14 cellular contexts compared by ENCODE assay signal in genomic region chr3:64740232-64740631, GRCh38. TPM values are rescaled to one million over a fixed set of nuclear protein-coding genes. Genes with fewer than 3 reads are reported as not detected.
A peak's percentile ranks its signal among the peaks of the same experiment; 100 is the strongest.
DNase-seq lines count a peak whose midpoint lies in the region; ATAC-seq, FAIRE-seq and TF ChIP-seq lines count a peak whose summit lies in the region.
"Had no signal": no experiment of that assay in that cellular context is flagged by ENCODE, and none has a peak within 500 bp of the region (broad histone marks: within the 10 kb centered on the region; RNA-seq: fewer than 3 reads in every experiment).

No MANE protein-coding gene starts in this region.

- no peak for TF ChIP-seq CTCF in H1 (IDR thresholded peaks at IDR 0.05; ENCODE audit: control extremely low read depth in 1 of 3, insufficient read depth in 1 of 3, low read depth in 1 of 3, low read length in 3 of 3)
- TF ChIP-seq CTCF in subcutaneous adipose tissue (IDR thresholded peaks at IDR 0.05; ENCODE audit: low read depth) = peak; percentile 16
- TF ChIP-seq CTCF in CD4-positive, alpha-beta T cell (IDR thresholded peaks at IDR 0.05) = no peak

- H3K27ac ChIP-seq in H1 (ENCODE audit: low read depth, low read length) (no peak overlapping the region), mesodermal cell (ENCODE audit: low read depth, low read length, severe bottlenecking) (peak overlapping the region; percentile 73)
- no peak overlapping the region for H3K27ac ChIP-seq in CD4-positive, alpha-beta T cell (ENCODE audit: low read depth, low read length)

- H3K79me2 ChIP-seq in H1 (ENCODE audit: control insufficient read depth in 1 of 2, insufficient read depth in 2 of 2, low read length in 2 of 2) = no peaks in the 10 kb centered on the region

- H3K56ac ChIP-seq in H1 (replicated peaks; ENCODE audit: insufficient read length, low read depth, low read length) = no peak overlapping the region

- H2BK15ac ChIP-seq in H1 (ENCODE audit: low read length) = no peak overlapping the region

- peak; percentile 42 for DNase-seq in RPMI7951 (ENCODE audit: low read depth)
- DNase-seq in H1 (ENCODE audit: low read depth in 1 of 2, low spot score in 2 of 2) = no peak
- no peak for DNase-seq in NCI-H82 (lab: John Stamatoyannopoulos, UW)
- DNase-seq in CD4-positive, alpha-beta T cell = no peak
- DNase-seq in medulla oblongata (ENCODE audit: extremely low spot score) = no peak
- DNase-seq: activated CD4-positive, alpha-beta T cell treated with anti-CD3 and anti-CD28 coated beads for 1 hour; CD8-positive, alpha-beta memory T cell; NCI-H1105 treated with DMSO at 0.1 percent for 48 hours had no signal

- no peaks in the 10 kb centered on the region for H3K27me3 ChIP-seq in H1 (replicated peaks in 1 of 4; ENCODE audit: control insufficient read depth in 3 of 4, extremely low read depth in 1 of 4, insufficient read depth in 3 of 4, low read length in 3 of 4)
- H3K27me3 ChIP-seq in CD4-positive, alpha-beta T cell (ENCODE audit: control insufficient read depth, insufficient read depth, low read length) = no peaks in the 10 kb centered on the region

- intact Hi-C loops in CD4-positive, alpha-beta T cell (cut with DNase I, micrococcal nuclease) = no loop called here

- no peak overlapping the region for H3K14ac ChIP-seq in H1 (ENCODE audit: insufficient read length)

- TF ChIP-seq POLR2A in H1 (IDR thresholded peaks at IDR 0.05; ENCODE audit: control extremely low read depth in 1 of 2, low read depth in 2 of 2, low read length in 2 of 2) = no peak

- no peaks in the 10 kb centered on the region for H3K27me3 Mint-ChIP-seq in CD4-positive, alpha-beta T cell
- H3K27me3 Mint-ChIP-seq: CD8-positive, alpha-beta memory T cell had no signal

- no peaks in the 10 kb centered on the region for H3K36me3 Mint-ChIP-seq in CD4-positive, alpha-beta T cell (ENCODE audit: low read depth)
- H3K36me3 Mint-ChIP-seq: CD8-positive, alpha-beta memory T cell had no signal

- H3K36me3 ChIP-seq in H1 (ENCODE audit: control insufficient read depth in 2 of 4, insufficient read depth in 4 of 4, low read length in 3 of 4) (no peaks in the 10 kb centered on the region), mesodermal cell (ENCODE audit: control insufficient read depth, insufficient read depth, low read length) (no peaks in the 10 kb centered on the region)

- no peaks in the 10 kb centered on the region for H4K20me1 ChIP-seq in H1 (replicated peaks in 1 of 2; ENCODE audit: control insufficient read depth in 1 of 2, insufficient read depth in 2 of 2, low read length in 2 of 2)

- CTCF ChIA-PET in H1 (lab: Charles Lee; ENCODE audit: partially characterized antibody) = interaction anchor here (0.8 to 0.9 kb wide), 2 partner anchors 21 to 207 kb away, joined by 3 read pairs; no protein-coding TSS in a partner anchor
- CTCF ChIA-PET in CD4-positive, alpha-beta T cell (lab: Charles Lee) = no interaction called here

- H3K9me3 Mint-ChIP-seq in CD4-positive, alpha-beta T cell = no peaks in the 10 kb centered on the region

- no peak for TF ChIP-seq EP300 in H1 (IDR thresholded peaks at IDR 0.05; ENCODE audit: borderline replicate concordance in 1 of 2, low read depth in 2 of 2, low read length in 2 of 2)

- 88% methylated on average over 5 of the region's 5 CpGs; no CpG with 5 or more reads in 1 of the 2 experiments for WGBS in H1 (ENCODE audit: extremely low coverage in 1 of 2, insufficient coverage in 1 of 2, insufficient read length in 1 of 2, insufficient replicate concordance in 2 of 2, low coverage in 1 of 2, low lambda C conversion rate in 2 of 2, missing lambda C conversion rate in 1 of 2), 2 experiments
- 90 to 94% methylated on average over 2 to 5 of the region's 5 CpGs for WGBS in mesodermal cell (ENCODE audit: insufficient coverage in 2 of 2), 2 experiments

- H3K4me3 Mint-ChIP-seq in CD4-positive, alpha-beta T cell = no peak overlapping the region
- H3K4me3 Mint-ChIP-seq: CD8-positive, alpha-beta memory T cell had no signal

- no peak overlapping the region for H2BK5ac ChIP-seq in H1 (ENCODE audit: low read depth, low read length)

- peak; percentile 39 for FAIRE-seq in H1 (lab: Jason Lieb, UNC)
- FAIRE-seq: endometrium had no signal

- POLR2A ChIA-PET in H1 (lab: Charles Lee; ENCODE audit: partially characterized antibody) = no interaction called here
- POLR2A ChIA-PET in CD4-positive, alpha-beta T cell (lab: Charles Lee) = no interaction called here

- no peak for TF ChIP-seq RAD21 in H1 (IDR thresholded peaks at IDR 0.05 in 1 of 2, conservative IDR thresholded peaks at IDR 0.05 in 1 of 2; ENCODE audit: low read depth in 2 of 2, low read length in 2 of 2)

- no peak overlapping the region for H4K8ac ChIP-seq in H1 (ENCODE audit: extremely low read depth, insufficient read depth, low read length)

- no peak overlapping the region for H2BK12ac ChIP-seq in H1 (ENCODE audit: low read depth, low read length)

- H2BK20ac ChIP-seq in H1 (ENCODE audit: low read length) = no peak overlapping the region

- H3K4ac ChIP-seq in H1 (replicated peaks; ENCODE audit: insufficient read length, low read depth, low read length) = no peak overlapping the region

- H3K9ac ChIP-seq in H1 (replicated peaks in 1 of 4; ENCODE audit: extremely low read depth in 1 of 4, low read depth in 3 of 4, low read length in 3 of 4) = no peak overlapping the region

- H3K18ac ChIP-seq in H1 (ENCODE audit: extremely low read depth, low read length) = no peak overlapping the region

- H2BK120ac ChIP-seq in H1 (replicated peaks; ENCODE audit: low read depth, low read length) = no peak overlapping the region

- no peak overlapping the region for H3K27ac Mint-ChIP-seq in CD4-positive, alpha-beta T cell
- H3K27ac Mint-ChIP-seq: CD8-positive, alpha-beta memory T cell had no signal

- no peak overlapping the region for H3K4me3 ChIP-seq in H1 (ENCODE audit: extremely low read depth in 1 of 4, insufficient read depth in 2 of 4, low read depth in 3 of 4, low read length in 4 of 4)
- H3K4me3 ChIP-seq in mesodermal cell (ENCODE audit: extremely low read depth, insufficient read depth, low read length, poor library complexity, severe bottlenecking) = no peak overlapping the region

- no peaks in the 10 kb centered on the region for H3K79me1 ChIP-seq in H1 (ENCODE audit: low read depth, low read length)

- no peak overlapping the region for H3K4me2 ChIP-seq in H1 (ENCODE audit: insufficient read depth in 1 of 2, low read depth in 2 of 2, low read length in 2 of 2)

- no peak overlapping the region for H4K91ac ChIP-seq in H1 (replicated peaks; ENCODE audit: insufficient read length, low read length)

- no peak overlapping the region for H4K5ac ChIP-seq in H1 (ENCODE audit: insufficient read length, low read depth, low read length)

- no peaks in the 10 kb centered on the region for H3K9me3 ChIP-seq in H1 (ENCODE audit: insufficient read depth in 2 of 2, low read depth in 1 of 2, low read length in 1 of 2)
- no peaks in the 10 kb centered on the region for H3K9me3 ChIP-seq in mesodermal cell (ENCODE audit: control insufficient read depth, low read length)
- H3K9me3 ChIP-seq in CD4-positive, alpha-beta T cell (ENCODE audit: control insufficient read depth, low read length) = no peaks in the 10 kb centered on the region

- no peaks in the 10 kb centered on the region for H3K4me1 Mint-ChIP-seq in CD4-positive, alpha-beta T cell (ENCODE audit: low read depth)
- H3K4me1 Mint-ChIP-seq: CD8-positive, alpha-beta memory T cell had no signal

- no peaks in the 10 kb centered on the region for H3K23me2 ChIP-seq in H1 (ENCODE audit: low read depth, low read length)

- H2AFZ ChIP-seq in H1 (ENCODE audit: low read length) = no peak overlapping the region

- no peak overlapping the region for H2AK5ac ChIP-seq in H1 (ENCODE audit: low read depth, low read length)

- ATAC-seq in CD4-positive, alpha-beta T cell (ENCODE audit: poor library complexity) = no peak
- ATAC-seq in GM19328 (IDR thresholded peaks at IDR 0.05; ENCODE audit: unreplicated experiment) = no peak
- ATAC-seq: Panc1 had no signal

- no peak overlapping the region for H3K23ac ChIP-seq in H1 (ENCODE audit: insufficient read length)

- H3K4me1 ChIP-seq in H1 (replicated peaks in 1 of 4; ENCODE audit: control insufficient read depth in 3 of 4, insufficient read depth in 4 of 4, low read length in 3 of 4) = no peaks in the 10 kb centered on the region
- H3K4me1 ChIP-seq in mesodermal cell (ENCODE audit: control insufficient read depth, insufficient read depth, low read length, poor library complexity, severe bottlenecking) = peaks cover 16% of the 10 kb centered on the region

TF ChIP-seq in H1, 55 proteins besides CTCF, POLR2A, EP300 and RAD21:
- TF ChIP-seq HDAC2 (IDR thresholded peaks at IDR 0.05; ENCODE audit: borderline replicate concordance in 1 of 2, low read depth in 2 of 2, low read length in 2 of 2) = no peak
- TF ChIP-seq SIX5 (IDR thresholded peaks at IDR 0.05; ENCODE audit: low read depth, low read length) = no peak
- TF ChIP-seq TAF1 (IDR thresholded peaks at IDR 0.05; ENCODE audit: low read depth, low read length) = no peak
- no peak for TF ChIP-seq CHD2 (IDR thresholded peaks at IDR 0.05; ENCODE audit: low read length)
- TF ChIP-seq KDM4A (IDR thresholded peaks at IDR 0.05; ENCODE audit: low read depth, low read length, severe bottlenecking) = no peak
- TF ChIP-seq CREB1 (IDR thresholded peaks at IDR 0.05) = no peak
- TF ChIP-seq MAFK (IDR thresholded peaks at IDR 0.05; ENCODE audit: low read depth, low read length) = no peak
- TF ChIP-seq HDAC6 (IDR thresholded peaks at IDR 0.05; ENCODE audit: low read depth, low read length) = no peak
- TF ChIP-seq RXRA (IDR thresholded peaks at IDR 0.05; ENCODE audit: insufficient read depth, low read depth, low read length) = no peak
- TF ChIP-seq POLR2AphosphoS5 (IDR thresholded peaks at IDR 0.05; ENCODE audit: low read depth, low read length) = no peak

RNA-seq across cellular contexts. Expression of gene ADAMTS9, which starts 52.4 kb away (rescaled TPM):
- 2.4 and 3.1 TPM in 2 replicates for total RNA-seq in RPMI7951 (2014; rRNA removed; shearing (Covaris generic))
- total RNA-seq in H1 (2021; fragmentation: NEBNext Ultra II Directional; extraction: Animal tissue kit (Norgen Biotek cat#: 25700)) = 0.36 and 0.41 TPM in 2 replicates
- polyA plus RNA-seq in H1 (2011; rRNA removed) = 0.13 and 0.20 TPM in 2 replicates
- polyA plus RNA-seq in H1 (2011; cell fraction: cytosol; rRNA removed) = 0.27 TPM
- polyA plus RNA-seq in H1 (2011; cell fraction: nucleus; rRNA removed) = 0.41 TPM
- 0.32 to 0.50 TPM (median 0.38 TPM) in 4 replicates for polyA plus RNA-seq in H1 (2012, experiment 1 of 2)
- 0.28 TPM for polyA plus RNA-seq in H1 (2012, experiment 2 of 2)
- polyA plus RNA-seq in H1 (2013, experiment 1 of 2) = 0.36 TPM
- polyA plus RNA-seq in H1 (2013, experiment 2 of 2) = 0.29 TPM
- polyA minus RNA-seq in H1 (2011; rRNA and poly(A)+ RNA removed) = 1.1 and 1.2 TPM in 2 replicates
- 1.0 TPM for polyA minus RNA-seq in H1 (2011; cell fraction: cytosol; rRNA and poly(A)+ RNA removed)
- 1.9 TPM for polyA minus RNA-seq in H1 (2011; cell fraction: nucleus; rRNA and poly(A)+ RNA removed)
- polyA plus RNA-seq in mesodermal cell (2013, experiment 1 of 2) = 100 TPM
- 101 TPM for polyA plus RNA-seq in mesodermal cell (2013, experiment 2 of 2)
- 100 to 1,000 TPM in 2 of 4 donors, 10 to 100 TPM in 2; 36.4 to 218 (median 99.1) TPM for total RNA-seq in subcutaneous adipose tissue
- total RNA-seq in CD4-positive, alpha-beta T cell = not detected
- total RNA-seq: CD8-positive, alpha-beta memory T cell; T-helper 1 cell treated with Interleukin-12 subunit alpha and Interleukin-12 subunit beta and Interleukin-4 antibody, amounts not matched to agents 30 ng/mL and 1 ng/mL, for 36 hours had no signal
- polyA plus RNA-seq: CD8-positive, alpha-beta memory T cell had no signal
